ENCODE assay signal across 15 cellular contexts in the genomic region with DNA sequence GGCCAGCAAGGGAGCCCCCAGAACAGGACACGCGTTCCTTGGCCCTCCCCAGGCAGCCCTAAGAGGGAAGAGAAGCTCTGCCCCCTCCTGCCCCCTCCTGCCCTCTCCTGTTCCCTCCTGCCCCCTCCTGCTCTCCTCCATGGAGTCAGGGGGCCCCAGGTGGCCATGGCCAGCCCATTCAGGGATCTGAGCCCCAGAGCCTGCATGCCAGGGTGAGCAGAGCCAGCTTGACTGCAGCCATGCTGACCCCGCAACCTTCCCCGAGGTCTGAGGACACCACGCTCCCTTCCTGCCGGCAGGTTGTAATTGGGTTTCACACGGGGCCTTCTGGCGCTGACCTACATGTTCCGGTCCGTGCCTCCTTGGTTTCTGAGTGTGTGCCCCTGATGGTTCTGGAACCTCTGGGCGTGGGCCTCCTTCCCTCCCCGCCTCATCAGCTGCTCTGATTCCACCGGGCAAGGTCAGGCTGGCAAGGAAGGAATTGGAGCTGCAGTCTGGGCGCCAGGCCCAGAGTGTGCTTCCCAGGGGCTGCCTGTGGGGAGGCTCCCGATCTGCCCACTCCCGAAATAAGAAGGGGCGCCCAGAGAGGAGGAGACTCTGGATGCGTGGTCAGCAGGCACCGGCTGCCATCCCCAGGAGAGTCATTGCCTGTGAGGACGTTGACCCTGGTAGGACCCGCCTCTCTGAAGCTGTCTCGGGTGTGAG. TPM values are rescaled to one million over a fixed set of nuclear protein-coding genes. Genes with fewer than 3 reads are reported as not detected.
"Had no signal": no experiment of that assay in that cellular context is flagged by ENCODE, and none has a peak within 500 bp of the region (broad histone marks: within the 10 kb centered on the region; RNA-seq: fewer than 3 reads in every experiment).

No MANE protein-coding gene starts in this region.

- DNase-seq: activated CD4-positive, alpha-beta memory T cell treated with anti-CD3 and anti-CD28 coated beads for 36 hours; activated CD8-positive, alpha-beta memory T cell treated with anti-CD3 and anti-CD28 coated beads, Interleukin-2, amount 10 ng/mL, durations not matched to agents 7 days and 5 days; activated naive CD4-positive, alpha-beta T cell treated with anti-CD3 and anti-CD28 coated beads, Interleukin-2, amount 50 U/mL, for 16 hours; activated T-cell treated with anti-CD3 and anti-CD28 coated beads, Interleukin-2, amount 50 U/mL, for 24 hours; left colon; mammary epithelial cell; naive thymus-derived CD4-positive, alpha-beta T cell; occipital lobe; stimulated activated CD4-positive, alpha-beta T cell treated with anti-CD3 and anti-CD28 coated beads, Interleukin-1b, Interleukin-23, amount 100 ng/mL, for 48 hours; stomach; T-cell; T1000 had no signal

- ATAC-seq: activated CD8-positive, alpha-beta memory T cell treated with anti-CD3 and anti-CD28 coated beads, Interleukin-2, amount 10 ng/mL, durations not matched to agents 7 days and 5 days; esophagus mucosa; left colon; naive thymus-derived CD4-positive, alpha-beta T cell; T-cell had no signal

- H3K27ac Mint-ChIP-seq: activated CD4-positive, alpha-beta memory T cell treated with anti-CD3 and anti-CD28 coated beads for 36 hours; activated CD8-positive, alpha-beta memory T cell treated with anti-CD3 and anti-CD28 coated beads, Interleukin-2, amount 10 ng/mL, durations not matched to agents 7 days and 5 days; activated T-cell treated with anti-CD3 and anti-CD28 coated beads, Interleukin-2, amount 50 U/mL, for 24 hours; naive thymus-derived CD4-positive, alpha-beta T cell; T-cell had no signal

- H3K36me3 Mint-ChIP-seq: activated CD4-positive, alpha-beta memory T cell treated with anti-CD3 and anti-CD28 coated beads for 36 hours; activated CD8-positive, alpha-beta memory T cell treated with anti-CD3 and anti-CD28 coated beads, Interleukin-2, amount 10 ng/mL, durations not matched to agents 7 days and 5 days; naive thymus-derived CD4-positive, alpha-beta T cell; T-cell had no signal

- H3K9me3 Mint-ChIP-seq: activated CD4-positive, alpha-beta memory T cell treated with anti-CD3 and anti-CD28 coated beads for 36 hours; activated T-cell treated with anti-CD3 and anti-CD28 coated beads, Interleukin-2, amount 50 U/mL, for 24 hours; T-cell had no signal

- H3K27ac ChIP-seq: prostate gland, thoracic aorta had no signal

- H3K4me3 ChIP-seq: prostate gland, stomach, thoracic aorta had no signal

- H3K4me1 ChIP-seq: prostate gland had no signal

- H3K4me3 Mint-ChIP-seq: activated CD4-positive, alpha-beta memory T cell treated with anti-CD3 and anti-CD28 coated beads for 36 hours; activated CD8-positive, alpha-beta memory T cell treated with anti-CD3 and anti-CD28 coated beads, Interleukin-2, amount 10 ng/mL, durations not matched to agents 7 days and 5 days; activated T-cell treated with anti-CD3 and anti-CD28 coated beads, Interleukin-2, amount 50 U/mL, for 24 hours; naive thymus-derived CD4-positive, alpha-beta T cell; T-cell had no signal

- H3K36me3 ChIP-seq: prostate gland, stomach, thoracic aorta had no signal

- H3K9me3 ChIP-seq: prostate gland, stomach, thoracic aorta had no signal

RNA-seq across cellular contexts. Expression of a gene that starts 23.7 kb away (rescaled TPM):
- total RNA-seq: esophagus mucosa had no signal
- polyA plus RNA-seq: naive thymus-derived CD4-positive, alpha-beta T cell had no signal
